Comparison of ENCODE assay signal across 16 cellular contexts in the genomic region with DNA sequence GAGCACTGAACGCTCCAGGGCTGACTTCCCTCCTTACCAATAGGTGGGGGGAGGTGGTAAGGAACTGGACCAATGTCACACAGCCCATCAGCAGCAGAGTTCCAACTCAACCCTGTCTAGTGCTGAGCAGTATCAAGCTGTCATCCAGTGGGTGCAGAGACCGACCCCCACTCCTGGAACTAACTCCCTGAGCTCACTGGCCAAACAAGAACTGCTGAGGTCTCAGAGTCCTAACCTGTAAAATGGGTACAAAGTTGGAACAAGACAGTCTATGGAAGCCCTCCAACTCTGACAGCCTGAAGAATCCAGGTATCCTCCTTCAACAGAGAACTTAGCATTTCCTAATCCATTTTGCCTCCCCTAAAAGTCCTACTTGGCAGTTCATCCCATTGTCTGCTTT.
DNase-seq lines count a peak whose midpoint lies in the region; ATAC-seq, FAIRE-seq and TF ChIP-seq lines count a peak whose summit lies in the region.
"Had no signal": no experiment of that assay in that cellular context is flagged by ENCODE, and none has a peak within 500 bp of the region (broad histone marks: within the 10 kb centered on the region; RNA-seq: fewer than 3 reads in every experiment).

No MANE protein-coding gene starts in this region.

- peak; percentile 43 for FAIRE-seq in bronchial epithelial cell (lab: Jason Lieb, UNC)
- FAIRE-seq: GM19239, H1, HTR-8/SVneo had no signal

- no peak for TF ChIP-seq POLR2A in gastrocnemius medialis (IDR thresholded peaks at IDR 0.05)
- no peak for TF ChIP-seq POLR2A in tibial nerve (IDR thresholded peaks at IDR 0.05)

- TF ChIP-seq EP300 in tibial nerve (IDR thresholded peaks at IDR 0.05), result no peak

- in situ Hi-C loops in gastrocnemius medialis (cut with MboI; ENCODE audit: low sequenced_read_pairs in 4 of 4), result no loop called here

- TF ChIP-seq CTCF in left ventricle myocardium inferior (IDR thresholded peaks at IDR 0.05; ENCODE audit: borderline replicate concordance) (no peak), bronchial epithelial cell (IDR thresholded peaks at IDR 0.05; ENCODE audit: insufficient read depth, low read length, severe bottlenecking) (no peak), gastrocnemius medialis (IDR thresholded peaks at IDR 0.05 in 4 of 5, conservative IDR thresholded peaks at IDR 0.05 in 1 of 5) (no peak), tibial nerve (IDR thresholded peaks at IDR 0.05) (no peak), GM20000 (IDR thresholded peaks at IDR 0.05; ENCODE audit: extremely low read depth, missing control alignments) (no peak)

- ATAC-seq in Right ventricle myocardium superior (ENCODE audit: poor library complexity) (no peak), gastrocnemius medialis (no peak)

- 88 to 100% methylated on average over 2 of the region's 2 CpGs for WGBS in tibial nerve, 2 donors

- no peak overlapping the region for H3K4me3 ChIP-seq in left ventricle myocardium inferior
- H3K4me3 ChIP-seq in bronchial epithelial cell (ENCODE audit: low read depth, low read length), result no peak overlapping the region
- no peak overlapping the region for H3K4me3 ChIP-seq in gastrocnemius medialis
- H3K4me3 ChIP-seq in tibial nerve, result no peak overlapping the region
- H3K4me3 ChIP-seq: BLaER1 treated with 17β-estradiol and CSF1 and Interleukin-3, amounts not matched to agents 10 nM and 100 nM; HAP-1 had no signal

- H3K27ac ChIP-seq in left ventricle myocardium inferior (replicated peaks) (peak overlapping the region; percentile 83), gastrocnemius medialis (peak overlapping the region in 3 of 4 donors; percentile 28 to 48 (median 46)), tibial nerve (peak overlapping the region; percentile 11 to 90 (median 79))
- H3K27ac ChIP-seq: BLaER1 treated with 17β-estradiol and CSF1 and Interleukin-3, amounts not matched to agents 10 nM and 100 nM had no signal

- H3K9me3 ChIP-seq in left ventricle myocardium inferior (replicated peaks), result no peaks in the 10 kb centered on the region
- H3K9me3 ChIP-seq in gastrocnemius medialis, result no peaks in the 10 kb centered on the region
- no peaks in the 10 kb centered on the region for H3K9me3 ChIP-seq in tibial nerve
- H3K9me3 ChIP-seq: BLaER1 treated with 17β-estradiol and CSF1 and Interleukin-3, amounts not matched to agents 10 nM and 100 nM; HAP-1 had no signal

- DNase-seq in left ventricle myocardium inferior, result no peak
- DNase-seq in Right ventricle myocardium superior, result no peak
- no peak for DNase-seq in bronchial epithelial cell (ENCODE audit: low read depth)
- no peak for DNase-seq in gastrocnemius medialis
- no peak for DNase-seq in tibial nerve (ENCODE audit: low spot score in 2 of 2)
- DNase-seq in SW 1271 (lab: John Stamatoyannopoulos, UW), result no peak
- DNase-seq in GM20000 (ENCODE audit: low spot score), result no peak
- DNase-seq: ACHN; CD4-positive, CD25-positive, alpha-beta regulatory T cell; DMS53; GF-D8 had no signal

- peaks cover 1% of the 10 kb centered on the region for H3K36me3 ChIP-seq in left ventricle myocardium inferior
- H3K36me3 ChIP-seq in bronchial epithelial cell (ENCODE audit: control insufficient read depth, insufficient read depth, low read length), result no peaks in the 10 kb centered on the region
- H3K36me3 ChIP-seq in gastrocnemius medialis, result no peaks in the 10 kb centered on the region
- H3K36me3 ChIP-seq in tibial nerve, result peaks cover 0 to 47% (median 0%) of the 10 kb centered on the region in 3 donors
- H3K36me3 ChIP-seq: HAP-1 had no signal

- H3K4me1 ChIP-seq in left ventricle myocardium inferior (peaks cover 37% of the 10 kb centered on the region), gastrocnemius medialis (peaks cover 0 to 4% of the 10 kb centered on the region in 2 donors), tibial nerve (peaks cover 8 to 36% (median 17%) of the 10 kb centered on the region in 4 donors)
- H3K4me1 ChIP-seq: HAP-1 had no signal

- H3K27me3 ChIP-seq in left ventricle myocardium inferior (ENCODE audit: low read depth), result no peaks in the 10 kb centered on the region
- no peaks in the 10 kb centered on the region for H3K27me3 ChIP-seq in bronchial epithelial cell (ENCODE audit: control insufficient read depth, insufficient read depth, low read length)
- H3K27me3 ChIP-seq in gastrocnemius medialis, result no peaks in the 10 kb centered on the region
- H3K27me3 ChIP-seq in tibial nerve, result no peaks in the 10 kb centered on the region
- H3K27me3 ChIP-seq: BLaER1 treated with 17β-estradiol and CSF1 and Interleukin-3, amounts not matched to agents 10 nM and 100 nM had no signal

- intact Hi-C loops in left ventricle myocardium inferior (cut with micrococcal nuclease) (no loop called here), Right ventricle myocardium superior (cut with DNase I) (no loop called here), gastrocnemius medialis (cut with DNase I; ENCODE audit: low total_unique reads) (no loop called here)
